In genomic region chrX:15673970-15674369, GRCh38 we compare ENCODE assay signal across 9 cellular contexts. TPM values are rescaled to one million over a fixed set of nuclear protein-coding genes. Genes with fewer than 3 reads are reported as not detected.
DNase-seq lines count a peak whose midpoint lies in the region; ATAC-seq, FAIRE-seq and TF ChIP-seq lines count a peak whose summit lies in the region.
"Had no signal": no experiment of that assay in that cellular context is flagged by ENCODE, and none has a peak within 500 bp of the region (broad histone marks: within the 10 kb centered on the region; RNA-seq: fewer than 3 reads in every experiment).

No MANE protein-coding gene starts in this region.

- in situ Hi-C loops in K562 (cut with MboI), result no loop called here
- in situ Hi-C loops in HepG2 (cut with HindIII; ENCODE audit: extremely low pct_ligation_motif_present, low pct_unique_long_range_greater_than_20kb), result no loop called here

- H3K27ac ChIP-seq in HUES48 (ENCODE audit: low read depth, low read length), result no peak overlapping the region
- H3K27ac ChIP-seq in K562 (ENCODE audit: extremely low read depth, low read depth, low read length), result peak overlapping the region; percentile 99
- H3K27ac ChIP-seq in HepG2 (ENCODE audit: extremely low read length, insufficient read depth, low read length), result peak overlapping the region; percentile 94
- H3K27ac ChIP-seq in thoracic aorta, result peak overlapping the region; percentile 89 to 94

- H3K4me3 ChIP-seq in HUES48 (ENCODE audit: low read depth, low read length) (peak overlapping the region; percentile 99), K562 (peak overlapping the region; percentile 86), HepG2 (replicated peaks in 1 of 3; ENCODE audit: insufficient read depth in 1 of 3, low read depth in 2 of 3, low read length in 3 of 3) (peak overlapping the region; percentile 61 to 94 (median 86)), thoracic aorta (peak overlapping the region; percentile 76)

- POLR2A ChIA-PET in K562 (lab: Yijun Ruan, JAX) (no interaction called here), HepG2 (lab: Yijun Ruan, JAX) (no interaction called here)

- BruUV-seq in K562 (replicated peaks; lab: Mats Ljungman, UMichigan) (no TSS peak), HepG2 (replicated peaks; lab: Mats Ljungman, UMichigan) (no TSS peak)

- no peak for DNase-seq in K562 (ENCODE audit: extremely low read depth in 1 of 4, low spot score in 3 of 4)
- no peak for DNase-seq in HepG2 (ENCODE audit: low spot score)
- DNase-seq in thoracic aorta (ENCODE audit: low spot score), result no peak
- no peak for DNase-seq in SKM-1 (lab: John Stamatoyannopoulos, UW; ENCODE audit: unreplicated experiment)
- no peak for DNase-seq in inferior parietal cortex (ENCODE audit: extremely low spot score)

- FAIRE-seq in K562 (lab: Jason Lieb, UNC) (no peak), HepG2 (lab: Jason Lieb, UNC) (no peak)
- FAIRE-seq: TTC549 had no signal

- TF ChIP-seq POLR2A in K562 (conservative IDR thresholded peaks at IDR 0.05), result no peak
- TF ChIP-seq POLR2A in HepG2 (IDR thresholded peaks at IDR 0.05; ENCODE audit: insufficient read depth in 1 of 2, low read depth in 2 of 2, low read length in 2 of 2), result no peak

- CTCF ChIA-PET in K562 (lab: Yijun Ruan, JAX; ENCODE audit: low intra/inter-chr PET ratio) (interaction anchor here (0.6 kb wide), 1 partner anchor 564 kb away, joined by 3 read pairs; no protein-coding TSS in a partner anchor), HepG2 (lab: Yijun Ruan, JAX; ENCODE audit: low intra/inter-chr PET ratio, low total read pairs) (no interaction called here)

- H3K4me1 ChIP-seq in HUES48 (ENCODE audit: control insufficient read depth, insufficient read depth, low read length) (peaks cover 5% of the 10 kb centered on the region; the same call in 1 of the 2 replicates), K562 (replicated peaks in 1 of 2; ENCODE audit: control insufficient read depth in 2 of 2, insufficient read depth in 2 of 2, low read length in 2 of 2) (peaks cover 0 to 4% of the 10 kb centered on the region in 2 experiments; a peak in 1 of 5 replicates), HepG2 (ENCODE audit: insufficient read depth, low read length) (peaks cover 26% of the 10 kb centered on the region), thoracic aorta (ENCODE audit: control insufficient read depth in 1 of 2, low read depth in 2 of 2) (peaks cover 0 to 9% of the 10 kb centered on the region in 2 donors)

- TF ChIP-seq EP300 in K562 (IDR thresholded peaks at IDR 0.05; ENCODE audit: low read length), result no peak
- TF ChIP-seq EP300 in HepG2 (IDR thresholded peaks at IDR 0.05; ENCODE audit: low read depth in 2 of 2, low read length in 2 of 2), result no peak
- TF ChIP-seq EP300 in HepG2 (CRISPR knock-in tag; IDR thresholded peaks at IDR 0.05; ENCODE audit: borderline replicate concordance), result no peak

- H3K9me3 ChIP-seq in HUES48 (ENCODE audit: control insufficient read depth, insufficient read depth, low read length), result no peaks in the 10 kb centered on the region
- no peaks in the 10 kb centered on the region for H3K9me3 ChIP-seq in K562 (replicated peaks; ENCODE audit: control insufficient read depth, insufficient read depth, low read depth, low read length)
- H3K9me3 ChIP-seq in HepG2 (ENCODE audit: low read length), result no peaks in the 10 kb centered on the region
- H3K9me3 ChIP-seq in thoracic aorta, result no peaks in the 10 kb centered on the region

- TF ChIP-seq CTCF in K562 (IDR thresholded peaks at IDR 0.05 in 2 of 3, conservative IDR thresholded peaks at IDR 0.05 in 1 of 3; ENCODE audit: insufficient read depth in 2 of 3, low read depth in 1 of 3, low read length in 3 of 3) (no peak), HepG2 (CRISPR knock-in tag; IDR thresholded peaks at IDR 0.05) (no peak), thoracic aorta (IDR thresholded peaks at IDR 0.05) (no peak)

- H3K9ac ChIP-seq in HUES48 (ENCODE audit: low read depth, low read length) (peak overlapping the region; percentile 92), K562 (ENCODE audit: insufficient read depth in 1 of 2, low read depth in 2 of 2, low read length in 2 of 2) (peak overlapping the region; percentile 97; a peak in 3 of 4 replicates), HepG2 (ENCODE audit: insufficient read depth, low read depth, low read length) (peak overlapping the region; percentile 89)

- H3K36me3 ChIP-seq in HUES48 (ENCODE audit: control insufficient read depth, insufficient read depth, low read length) (peaks cover 4% of the 10 kb centered on the region), K562 (ENCODE audit: control insufficient read depth, insufficient read depth, low read length) (peaks cover 11% of the 10 kb centered on the region; the same call in 2 of the 3 replicates), HepG2 (replicated peaks in 1 of 2; ENCODE audit: control insufficient read depth in 1 of 2, insufficient read depth in 2 of 2, low read length in 2 of 2) (no peaks in the 10 kb centered on the region), thoracic aorta (no peaks in the 10 kb centered on the region)

- 0 out of 2 replicates have a peak, but pooled peaks cover 2% of the 10 kb centered on the region for H4K20me1 ChIP-seq in K562 (replicated peaks; ENCODE audit: control insufficient read depth, insufficient read depth, low read length)
- no peaks in the 10 kb centered on the region for H4K20me1 ChIP-seq in HepG2 (ENCODE audit: insufficient read depth, low read length)

- H2AFZ ChIP-seq in K562 (ENCODE audit: low read depth, low read length) (peak overlapping the region; percentile 100), HepG2 (ENCODE audit: low read length) (no peak overlapping the region)

- intact Hi-C loops in K562 (cut with micrococcal nuclease), result no loop called here
- intact Hi-C loops in HepG2 (cut with micrococcal nuclease; ENCODE audit: unreplicated experiment), result no loop called here

- ATAC-seq in K562 (no peak), HepG2 (no peak), thoracic aorta (ENCODE audit: insufficient number of reproducible peaks, low FRiP score, low read depth) (no peak), HG03175 (IDR thresholded peaks at IDR 0.05; ENCODE audit: unreplicated experiment) (no peak), GM19395 (IDR thresholded peaks at IDR 0.05; ENCODE audit: unreplicated experiment) (no peak)

- peaks cover 35% of the 10 kb centered on the region for H3K79me2 ChIP-seq in K562 (ENCODE audit: control insufficient read depth, insufficient read depth, low read length)
- H3K79me2 ChIP-seq in HepG2 (ENCODE audit: insufficient read depth, low read length), result peaks cover 30% of the 10 kb centered on the region

- no peaks in the 10 kb centered on the region for H3K9me1 ChIP-seq in K562 (ENCODE audit: control insufficient read depth, insufficient read depth, low read length)

- WGBS in K562 (ENCODE audit: insufficient coverage, low coverage, missing lambda C conversion rate), result 40% methylated on average over 3 of the region's 3 CpGs
- 78% methylated on average over 3 of the region's 3 CpGs for WGBS in HepG2 (ENCODE audit: low lambda C conversion rate)

- TF ChIP-seq RAD21 in K562 (CRISPR knock-in tag; conservative IDR thresholded peaks at IDR 0.05 in 1 of 2, IDR thresholded peaks at IDR 0.05 in 1 of 2) (no peak), HepG2 (CRISPR knock-in tag; IDR thresholded peaks at IDR 0.05) (no peak)

- H3K27me3 ChIP-seq in HUES48 (ENCODE audit: control insufficient read depth, insufficient read depth, low read length), result peaks cover 5% of the 10 kb centered on the region
- no peaks in the 10 kb centered on the region; a peak in 1 of 5 replicates for H3K27me3 ChIP-seq in K562 (ENCODE audit: control insufficient read depth in 2 of 2, insufficient read depth in 2 of 2, low read length in 2 of 2)
- no peaks in the 10 kb centered on the region; a peak in 1 of 5 replicates for H3K27me3 ChIP-seq in HepG2 (ENCODE audit: control insufficient read depth in 1 of 2, insufficient read depth in 2 of 2, low read length in 2 of 2)
- H3K27me3 ChIP-seq in thoracic aorta (replicated peaks; ENCODE audit: insufficient read depth), result no peaks in the 10 kb centered on the region

- H3K4me2 ChIP-seq in K562 (ENCODE audit: insufficient read depth, low read length) (peak overlapping the region; percentile 99), HepG2 (ENCODE audit: low read depth, low read length) (peak overlapping the region; percentile 89)

RNA-seq across cellular contexts. Expression of gene CLTRN, which starts 9.4 kb away (rescaled TPM):
- 0.26 TPM in 1 of 2 replicates, not detected in the other for total RNA-seq in K562 (2011; cell fraction: chromatin; rRNA removed; ENCODE audit: low replicate concordance)
- 0.33 TPM in 1 of 2 replicates, not detected in the other for total RNA-seq in K562 (2011; cell fraction: nucleolus; rRNA removed)
- total RNA-seq in K562 (2011; cell fraction: nucleoplasm; rRNA removed), result 0.29 and 0.53 TPM in 2 replicates
- total RNA-seq in K562 (2014; rRNA removed) (not detected in 2 replicates), K562 (2014; rRNA removed; fragmentation: Illumina TruSeq; extraction: Trizol) (0.15 TPM in 1 of 2 replicates, not detected in the other), K562 (2015; rRNA removed; fragmentation: Illumina TruSeq; extraction: Trizol) (0.11 TPM in 1 of 2 replicates, not detected in the other), K562 (2021) (0.18 and 0.25 TPM in 2 replicates), HepG2 (2016; rRNA removed; fragmentation: Illumina TruSeq; extraction: Trizol) (0.17 and 0.53 TPM in 2 replicates), thoracic aorta (under 1 TPM in 1 of 2 donors, not detected in 1; 0.78 TPM)
- polyA plus RNA-seq in K562 (2011; rRNA removed) (0.36 and 0.43 TPM in 2 replicates), K562 (2014; fragmentation: Illumina TruSeq; extraction: Trizol) (0.16 TPM in 1 of 2 replicates, not detected in the other), K562 (2014; fragmentation: Nextera tagmentation; extraction: Ambion mirVana) (under 1 TPM; 0.28 to 0.34 TPM), K562 (2014; rRNA removed) (0.28 TPM in 1 of 2 replicates, not detected in the other), HepG2 (2011; rRNA removed) (0.37 and 0.39 TPM in 2 replicates)
- polyA plus RNA-seq in K562 (2011; cell fraction: cytosol; rRNA removed), result 0.13 TPM in 1 of 2 replicates, not detected in the other
- polyA plus RNA-seq in K562 (2011; cell fraction: nucleus; rRNA removed), result 0.07 and 0.14 TPM in 2 replicates
- 0.18 and 0.50 TPM in 2 replicates for polyA plus RNA-seq in K562 (2012)
- 0.45 TPM in 1 of 2 replicates, not detected in the other for polyA minus RNA-seq in K562 (2011; rRNA and poly(A)+ RNA removed)
- polyA minus RNA-seq in K562 (2011; cell fraction: cytosol; rRNA and poly(A)+ RNA removed), result not detected in 2 replicates
- 0.22 TPM in 1 of 2 replicates, not detected in the other for polyA minus RNA-seq in K562 (2011; cell fraction: nucleus; rRNA and poly(A)+ RNA removed)
- total RNA-seq in HepG2 (2016; cell fraction: cytosol; rRNA removed; fragmentation: Illumina TruSeq; extraction: Trizol; ENCODE audit: low read depth), result 0.20 TPM in 1 of 2 replicates, not detected in the other
- 0.27 and 0.52 TPM in 2 replicates for total RNA-seq in HepG2 (2016; cell fraction: insoluble cytoplasmic fraction; rRNA removed; fragmentation: Illumina TruSeq; extraction: Trizol)
- 0.34 and 0.46 TPM in 2 replicates for total RNA-seq in HepG2 (2016; cell fraction: membrane; rRNA removed; fragmentation: Illumina TruSeq; extraction: Trizol)
- 0.96 and 0.97 TPM in 2 replicates for total RNA-seq in HepG2 (2016; cell fraction: nucleus; rRNA removed; fragmentation: Illumina TruSeq; extraction: Trizol)
- 0.17 and 0.31 TPM in 2 replicates for polyA plus RNA-seq in HepG2 (2011; cell fraction: cytosol; rRNA removed)
- polyA plus RNA-seq in HepG2 (2011; cell fraction: nucleus; rRNA removed), result 0.16 and 0.28 TPM in 2 replicates
- 0.51 and 1.7 TPM in 2 replicates for polyA plus RNA-seq in HepG2 (2012)
- 0.24 and 0.27 TPM in 2 replicates for polyA plus RNA-seq in HepG2 (2016; cell fraction: cytosol; fragmentation: Illumina TruSeq; extraction: Trizol; ENCODE audit: low read depth)
- polyA plus RNA-seq in HepG2 (2016; cell fraction: insoluble cytoplasmic fraction; fragmentation: Illumina TruSeq; extraction: Trizol; ENCODE audit: low read depth), result 0.61 and 0.75 TPM in 2 replicates
- 0.29 and 0.47 TPM in 2 replicates for polyA plus RNA-seq in HepG2 (2016; cell fraction: membrane; fragmentation: Illumina TruSeq; extraction: Trizol; ENCODE audit: low read depth)
- polyA plus RNA-seq in HepG2 (2016; cell fraction: nucleus; fragmentation: Illumina TruSeq; extraction: Trizol; ENCODE audit: insufficient read depth, low read depth), result 0.67 and 1.5 TPM in 2 replicates
- polyA minus RNA-seq in HepG2 (2011; rRNA and poly(A)+ RNA removed; ENCODE audit: low replicate concordance), result not detected in 2 replicates
- not detected in 2 replicates for polyA minus RNA-seq in HepG2 (2011; cell fraction: cytosol; rRNA and poly(A)+ RNA removed)
- 0.50 TPM in 1 of 2 replicates, not detected in the other for polyA minus RNA-seq in HepG2 (2011; cell fraction: nucleus; rRNA and poly(A)+ RNA removed)
